9 cellular contexts compared by ENCODE assay signal in the genomic region with DNA sequence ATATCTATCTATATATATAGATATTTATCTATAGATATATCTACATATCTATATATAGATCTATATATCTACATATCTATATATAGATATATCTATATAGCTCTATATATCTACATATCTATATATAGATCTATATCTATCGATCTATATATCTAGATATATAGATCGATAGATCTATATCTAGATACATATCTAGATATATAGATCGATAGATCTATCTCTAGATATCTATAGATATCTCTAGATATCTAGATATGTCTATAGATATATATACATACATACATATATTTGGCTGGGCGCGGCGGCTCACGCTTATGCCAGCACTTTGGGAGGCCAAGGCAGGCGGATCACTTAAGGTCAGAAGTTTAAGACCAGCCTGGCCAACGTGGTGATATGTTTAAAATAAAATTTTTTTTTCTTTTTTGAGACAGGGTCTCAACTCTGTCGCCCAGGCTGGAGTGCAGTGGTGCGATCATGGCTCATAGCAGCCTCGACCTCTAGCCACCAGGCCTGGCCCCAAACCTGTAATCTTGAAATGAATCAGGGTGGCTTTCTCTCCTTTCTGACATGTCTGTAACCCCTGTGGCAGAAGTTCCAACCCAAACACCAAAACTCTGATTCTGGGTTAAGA. TPM values are rescaled to one million over a fixed set of nuclear protein-coding genes. Genes with fewer than 3 reads are reported as not detected.
DNase-seq lines count a peak whose midpoint lies in the region; ATAC-seq and TF ChIP-seq lines count a peak whose summit lies in the region.
"Had no signal": no experiment of that assay in that cellular context is flagged by ENCODE, and none has a peak within 500 bp of the region (broad histone marks: within the 10 kb centered on the region; RNA-seq: fewer than 3 reads in every experiment).

No MANE protein-coding gene starts in this region.

- 87% methylated on average over 11 of the region's 12 CpGs for WGBS in esophagus muscularis mucosa

- H3K27me3 Mint-ChIP-seq in stimulated activated naive B cell treated with anti-CD40 and anti-IgM and Interleukin-4, amounts not matched to agents 10 μg/mL and 1 μg/mL and 100 μg/mL, for 72 hours: no peaks in the 10 kb centered on the region

- peak overlapping the region; percentile 41 to 62 (median 51) for H3K4me3 ChIP-seq in Peyer's patch
- H3K4me3 ChIP-seq in esophagus muscularis mucosa: peak overlapping the region; percentile 54 to 61 (median 59)

- no peak for TF ChIP-seq EP300 in esophagus muscularis mucosa (IDR thresholded peaks at IDR 0.05)

- TF ChIP-seq POLR2A in Peyer's patch (IDR thresholded peaks at IDR 0.05) (no peak), esophagus muscularis mucosa (IDR thresholded peaks at IDR 0.05; ENCODE audit: low read depth) (no peak)

- peak; percentile 4 to 39 for ATAC-seq in stimulated activated naive B cell treated with anti-CD40 and anti-IgM and Interleukin-4, amounts not matched to agents 10 μg/mL and 1 μg/mL and 100 μg/mL, for 72 hours (replicated peaks)
- no peak for ATAC-seq in HG02571 (IDR thresholded peaks at IDR 0.05; ENCODE audit: unreplicated experiment)
- ATAC-seq in HG03097 (IDR thresholded peaks at IDR 0.05; ENCODE audit: low FRiP score, unreplicated experiment): no peak

- H3K27ac ChIP-seq in Peyer's patch (peak overlapping the region in 2 of 4 donors; percentile 75), esophagus muscularis mucosa (replicated peaks in 1 of 4) (peak overlapping the region; percentile 21 to 67 (median 59))
- H3K27ac ChIP-seq: thyroid gland had no signal

- peak; percentile 40 for DNase-seq in activated CD4-positive, alpha-beta T cell treated with anti-CD3 and anti-CD28 coated beads for 48 hours
- no peak for DNase-seq in activated CD4-positive, alpha-beta T cell treated with anti-CD3 and anti-CD28 coated beads, Interleukin-2, amount 50 U/mL, for 4 hours
- peak in 1 of 3 donors; percentile 46 for DNase-seq in Peyer's patch
- no peak for DNase-seq in esophagus muscularis mucosa (ENCODE audit: extremely low spot score)
- no peak for DNase-seq in stimulated activated naive B cell treated with anti-CD40 and anti-IgM and Interleukin-4, amounts not matched to agents 10 μg/mL and 1 μg/mL and 100 μg/mL, for 72 hours
- no peak for DNase-seq in NCI-H1436 treated with DMSO at 0.1 percent for 48 hours (lab: John Stamatoyannopoulos, UW)

- H3K4me1 Mint-ChIP-seq in stimulated activated naive B cell treated with anti-CD40 and anti-IgM and Interleukin-4, amounts not matched to agents 10 μg/mL and 1 μg/mL and 100 μg/mL, for 72 hours: peaks cover 0 to 9% of the 10 kb centered on the region in 2 donors

- H3K36me3 Mint-ChIP-seq in stimulated activated naive B cell treated with anti-CD40 and anti-IgM and Interleukin-4, amounts not matched to agents 10 μg/mL and 1 μg/mL and 100 μg/mL, for 72 hours: peaks cover 14 to 24% of the 10 kb centered on the region in 2 donors

- H3K9me3 ChIP-seq in Peyer's patch (no peaks in the 10 kb centered on the region), esophagus muscularis mucosa (no peaks in the 10 kb centered on the region)
- H3K9me3 ChIP-seq: thyroid gland had no signal

- H3K4me1 ChIP-seq in Peyer's patch (no peaks in the 10 kb centered on the region), esophagus muscularis mucosa (peaks cover 0 to 4% (median 2%) of the 10 kb centered on the region in 4 donors)
- H3K4me1 ChIP-seq: thyroid gland had no signal

- peak overlapping the region; percentile 20 for H3K27ac Mint-ChIP-seq in stimulated activated naive B cell treated with anti-CD40 and anti-IgM and Interleukin-4, amounts not matched to agents 10 μg/mL and 1 μg/mL and 100 μg/mL, for 72 hours

- H3K9me3 Mint-ChIP-seq in stimulated activated naive B cell treated with anti-CD40 and anti-IgM and Interleukin-4, amounts not matched to agents 10 μg/mL and 1 μg/mL and 100 μg/mL, for 72 hours: no peaks in the 10 kb centered on the region

- no peaks in the 10 kb centered on the region for H3K27me3 ChIP-seq in Peyer's patch
- no peaks in the 10 kb centered on the region for H3K27me3 ChIP-seq in esophagus muscularis mucosa
- H3K27me3 ChIP-seq: thyroid gland had no signal

- H3K4me3 Mint-ChIP-seq in stimulated activated naive B cell treated with anti-CD40 and anti-IgM and Interleukin-4, amounts not matched to agents 10 μg/mL and 1 μg/mL and 100 μg/mL, for 72 hours: peak overlapping the region in 1 of 2 donors; percentile 100

- no peak for TF ChIP-seq CTCF in Peyer's patch (IDR thresholded peaks at IDR 0.05)
- no peak for TF ChIP-seq CTCF in esophagus muscularis mucosa (IDR thresholded peaks at IDR 0.05)

- H3K36me3 ChIP-seq in Peyer's patch (peaks cover 0 to 30% (median 0%) of the 10 kb centered on the region in 3 donors), esophagus muscularis mucosa (peaks cover 25 to 34% (median 31%) of the 10 kb centered on the region in 4 donors)

- intact Hi-C loops in esophagus muscularis mucosa (cut with DNase I): loop anchor here (5.0 kb wide), 1 partner anchor 335 kb away; no protein-coding TSS in a partner anchor

RNA-seq across cellular contexts. Expression of gene ARPC3, which starts 18.1 kb away (rescaled TPM):
- 100 to 1,000 TPM; 224 to 314 (median 267) TPM for total RNA-seq in Peyer's patch
- 100 to 1,000 TPM; 227 to 363 (median 257) TPM for total RNA-seq in esophagus muscularis mucosa

RNA-seq across cellular contexts. Expression of gene ANAPC7, which starts 28.6 kb away (rescaled TPM):
- total RNA-seq in Peyer's patch (10 to 100 TPM; 31.6 to 66.0 (median 50.7) TPM), esophagus muscularis mucosa (10 to 100 TPM; 32.5 to 35.0 (median 33.2) TPM)

RNA-seq across cellular contexts. Expression of gene GPN3, which starts 36.0 kb away (rescaled TPM):
- 10 to 100 TPM in 1 of 4 donors, 1 to 10 TPM in 3; 1.4 to 14.9 (median 3.9) TPM for total RNA-seq in Peyer's patch
- 10 to 100 TPM; 18.5 to 39.0 (median 25.9) TPM for total RNA-seq in esophagus muscularis mucosa

RNA-seq across cellular contexts. Expression of gene FAM216A, which starts 36.6 kb away (rescaled TPM):
- total RNA-seq in Peyer's patch (10 to 100 TPM in 1 of 4 donors, 1 to 10 TPM in 3; 1.4 to 13.2 (median 2.6) TPM), esophagus muscularis mucosa (10 to 100 TPM in 1 of 4 donors, 1 to 10 TPM in 3; 6.2 to 10.4 (median 8.0) TPM)

Comparison
In these comparisons a context has a peak if more than half of its experiments do, and no peak if none do; other contexts are left out.
1. ATAC-seq: peak in stimulated activated naive B cell treated with anti-CD40 and anti-IgM and Interleukin-4, amounts not matched to agents 10 μg/mL and 1 μg/mL and 100 μg/mL, for 72 hours (2 of 2); none in HG02571 (single experiment) and HG03097 (single experiment).